22 cellular contexts compared by ENCODE assay signal in genomic region chr1:229374485-229374884, GRCh38. TPM values are rescaled to one million over a fixed set of nuclear protein-coding genes. Genes with fewer than 3 reads are reported as not detected.
A peak's percentile ranks its signal among the peaks of the same experiment; 100 is the strongest.
DNase-seq lines count a peak whose midpoint lies in the region; ATAC-seq and TF ChIP-seq lines count a peak whose summit lies in the region.
"Had no signal": no experiment of that assay in that cellular context is flagged by ENCODE, and none has a peak within 500 bp of the region (broad histone marks: within the 10 kb centered on the region; RNA-seq: fewer than 3 reads in every experiment).

No MANE protein-coding gene starts in this region.

- H3K27ac Mint-ChIP-seq in GM23338 = no peak overlapping the region
- H3K27ac Mint-ChIP-seq in activated CD4-positive, alpha-beta T cell treated with anti-CD3 and anti-CD28 coated beads for 36 hours = no peak overlapping the region
- H3K27ac Mint-ChIP-seq: CD4-positive, alpha-beta T cell; CD8-positive, alpha-beta memory T cell; HFFc6 had no signal

- ATAC-seq in GM23338 (no peak), SK-N-SH treated with all-trans-retinoic acid at 6 μM for 48 hours (no peak), GM19035 (IDR thresholded peaks at IDR 0.05; ENCODE audit: unreplicated experiment) (no peak)
- ATAC-seq in activated CD4-positive, alpha-beta T cell treated with anti-CD3 and anti-CD28 coated beads for 36 hours = no peak
- ATAC-seq: A549, GM12878 had no signal

- no peaks in the 10 kb centered on the region for H3K9me3 Mint-ChIP-seq in GM23338
- no peaks in the 10 kb centered on the region for H3K9me3 Mint-ChIP-seq in activated CD4-positive, alpha-beta T cell treated with anti-CD3 and anti-CD28 coated beads for 36 hours (ENCODE audit: low read depth)
- H3K9me3 Mint-ChIP-seq: CD4-positive, alpha-beta T cell; CD8-positive, alpha-beta memory T cell; HFFc6 had no signal

- DNase-seq in GM23338 (ENCODE audit: low spot score) = no peak
- no peak for DNase-seq in neuronal stem cell (ENCODE audit: low spot score)
- DNase-seq in trophoblast cell = no peak
- no peak for DNase-seq in activated CD4-positive, alpha-beta T cell treated with anti-CD3 and anti-CD28 coated beads for 36 hours
- DNase-seq: 8988T; ACHN; AML-193; BE2C; CD4-positive, alpha-beta T cell; CD8-positive, alpha-beta memory T cell; DMS 273 treated with DMSO at 0.1 percent for 48 hours; DMS79; EL; GDM1; HFFc6 had no signal

- no peak overlapping the region for H3K27ac ChIP-seq in GM23338 (ENCODE audit: low read depth)
- H3K27ac ChIP-seq in neuronal stem cell (replicated peaks; ENCODE audit: low read length) = no peak overlapping the region
- no peak overlapping the region for H3K27ac ChIP-seq in trophoblast cell (ENCODE audit: low read depth, low read length)
- H3K27ac ChIP-seq: A549; BLaER1 treated with 17β-estradiol and CSF1 and Interleukin-3, amounts not matched to agents 10 nM and 100 nM had no signal

- H3K79me1 ChIP-seq in neuronal stem cell (ENCODE audit: low read depth, low read length) (no peaks in the 10 kb centered on the region), trophoblast cell (ENCODE audit: low read length) (no peaks in the 10 kb centered on the region)

- no peaks in the 10 kb centered on the region for H3K36me3 ChIP-seq in GM23338 (ENCODE audit: insufficient read depth)
- peaks cover 0 to 2% of the 10 kb centered on the region in 2 donors for H3K36me3 ChIP-seq in neuronal stem cell (replicated peaks in 1 of 2; ENCODE audit: control insufficient read depth in 2 of 2, insufficient read depth in 2 of 2, low read length in 2 of 2)
- no peaks in the 10 kb centered on the region for H3K36me3 ChIP-seq in trophoblast cell (ENCODE audit: control insufficient read depth in 1 of 2, insufficient read depth in 2 of 2, low read length in 2 of 2)
- H3K36me3 ChIP-seq: BE2C; BLaER1 treated with 17β-estradiol and CSF1 and Interleukin-3, amounts not matched to agents 10 nM and 100 nM; HAP-1 had no signal

- H3K27me3 Mint-ChIP-seq in GM23338 (ENCODE audit: insufficient read depth, low read depth, poor library complexity) = peaks cover 3% of the 10 kb centered on the region
- peaks cover 3% of the 10 kb centered on the region for H3K27me3 Mint-ChIP-seq in activated CD4-positive, alpha-beta T cell treated with anti-CD3 and anti-CD28 coated beads for 36 hours

- H3F3A ChIP-seq in GM23338 (replicated peaks; ENCODE audit: low read depth) = no peaks in the 10 kb centered on the region

- H3K23ac ChIP-seq in neuronal stem cell (ENCODE audit: low read depth, low read length, poor library complexity) (no peak overlapping the region), trophoblast cell (ENCODE audit: low read length) (no peak overlapping the region)

- no peaks in the 10 kb centered on the region for H4K20me1 ChIP-seq in GM23338 (replicated peaks; ENCODE audit: insufficient read depth)
- H4K20me1 ChIP-seq: BLaER1 treated with 17β-estradiol and CSF1 and Interleukin-3, amounts not matched to agents 10 nM and 100 nM had no signal

- no peaks in the 10 kb centered on the region for H3K27me3 ChIP-seq in GM23338 (ENCODE audit: insufficient read depth)
- peaks cover 0 to 23% (median 0%) of the 10 kb centered on the region in 3 experiments for H3K27me3 ChIP-seq in neuronal stem cell (ENCODE audit: control insufficient read depth in 3 of 3, insufficient read depth in 3 of 3, low read depth in 1 of 3, low read length in 3 of 3)
- no peaks in the 10 kb centered on the region for H3K27me3 ChIP-seq in trophoblast cell (ENCODE audit: insufficient read depth, low read length)
- H3K27me3 ChIP-seq: BE2C had no signal

- H3K36me3 Mint-ChIP-seq in GM23338 (ENCODE audit: low read depth) = no peaks in the 10 kb centered on the region
- no peaks in the 10 kb centered on the region for H3K36me3 Mint-ChIP-seq in activated CD4-positive, alpha-beta T cell treated with anti-CD3 and anti-CD28 coated beads for 36 hours (ENCODE audit: low read depth)
- H3K36me3 Mint-ChIP-seq: CD14-positive monocyte; CD8-positive, alpha-beta memory T cell had no signal

- POLR2A ChIA-PET in activated CD4-positive, alpha-beta T cell treated with anti-CD3 and anti-CD28 coated beads for 36 hours (lab: Charles Lee) = no interaction called here

- CTCF ChIA-PET in activated CD4-positive, alpha-beta T cell treated with anti-CD3 and anti-CD28 coated beads for 36 hours (lab: Charles Lee) = interaction anchor here (1.0 kb wide), 1 partner anchor 116 kb away, joined by 5 read pairs; no protein-coding TSS in a partner anchor

- H2BK12ac ChIP-seq in neuronal stem cell (ENCODE audit: low read length) (no peak overlapping the region), trophoblast cell (ENCODE audit: low read length) (no peak overlapping the region)

- intact Hi-C loops in activated CD4-positive, alpha-beta T cell treated with anti-CD3 and anti-CD28 coated beads for 36 hours (cut with DNase I, micrococcal nuclease) = no loop called here

- peaks cover 0 to 5% of the 10 kb centered on the region in 2 donors for H3K9me3 ChIP-seq in neuronal stem cell (replicated peaks in 1 of 2; ENCODE audit: control insufficient read depth in 2 of 2, insufficient read depth in 1 of 2, low read depth in 1 of 2, low read length in 2 of 2)
- no peaks in the 10 kb centered on the region for H3K9me3 ChIP-seq in trophoblast cell (ENCODE audit: insufficient read depth, low read depth, low read length)
- H3K9me3 ChIP-seq: A549; BE2C; BLaER1 treated with 17β-estradiol and CSF1 and Interleukin-3, amounts not matched to agents 10 nM and 100 nM; HAP-1 had no signal

- H3K79me2 ChIP-seq in GM23338 (replicated peaks; ENCODE audit: insufficient read depth) (no peaks in the 10 kb centered on the region), trophoblast cell (ENCODE audit: control insufficient read depth, insufficient read depth, low read length, poor library complexity) (no peaks in the 10 kb centered on the region)

- H3K14ac ChIP-seq in neuronal stem cell (ENCODE audit: low read length) = no peak overlapping the region
- H3K14ac ChIP-seq in trophoblast cell (ENCODE audit: low read length) = no peak overlapping the region

- H2BK5ac ChIP-seq in neuronal stem cell (ENCODE audit: low read length) (no peak overlapping the region), trophoblast cell (ENCODE audit: low read depth, low read length, poor library complexity) (no peak overlapping the region)

- peaks cover 7% of the 10 kb centered on the region for H3K4me1 Mint-ChIP-seq in GM23338
- no peaks in the 10 kb centered on the region for H3K4me1 Mint-ChIP-seq in activated CD4-positive, alpha-beta T cell treated with anti-CD3 and anti-CD28 coated beads for 36 hours

- no peaks in the 10 kb centered on the region for H3K9me2 ChIP-seq in GM23338 (ENCODE audit: insufficient read depth)

- H3K4ac ChIP-seq in neuronal stem cell (ENCODE audit: low read length) = no peak overlapping the region
- H3K4ac ChIP-seq in trophoblast cell (ENCODE audit: low read depth, low read length) = no peak overlapping the region

- H4K12ac ChIP-seq in trophoblast cell (ENCODE audit: low read depth, low read length) = no peak overlapping the region

- H2AFZ ChIP-seq in GM23338 (0 out of 2 replicates have a peak overlapping the region, but pooled peaks have one; percentile 69), neuronal stem cell (ENCODE audit: low read length) (no peak overlapping the region), trophoblast cell (ENCODE audit: insufficient read depth, low read length, poor library complexity) (no peak overlapping the region)

- H3K4me3 ChIP-seq in GM23338 (no peak overlapping the region), neuronal stem cell (ENCODE audit: low read length in 2 of 2) (peak overlapping the region in 1 of 2 donors; percentile 43), trophoblast cell (ENCODE audit: low read depth, low read length) (peak overlapping the region; percentile 30)
- H3K4me3 ChIP-seq: A549; BLaER1 treated with 17β-estradiol and CSF1 and Interleukin-3, amounts not matched to agents 10 nM and 100 nM; GM12878; HAP-1 had no signal

- peak overlapping the region; percentile 50 for H3K9ac ChIP-seq in neuronal stem cell (ENCODE audit: low read depth, low read length, poor library complexity)
- H3K9ac ChIP-seq in trophoblast cell (ENCODE audit: low read length) = no peak overlapping the region
- H3K9ac ChIP-seq: BLaER1 treated with 17β-estradiol and CSF1 and Interleukin-3, amounts not matched to agents 10 nM and 100 nM had no signal

- H4K8ac ChIP-seq in neuronal stem cell (ENCODE audit: low read depth, low read length) = no peak overlapping the region
- H4K8ac ChIP-seq in trophoblast cell (ENCODE audit: low read depth, low read length) = no peak overlapping the region

- no peak overlapping the region for H3K4me3 Mint-ChIP-seq in GM23338
- H3K4me3 Mint-ChIP-seq in activated CD4-positive, alpha-beta T cell treated with anti-CD3 and anti-CD28 coated beads for 36 hours = no peak overlapping the region
- H3K4me3 Mint-ChIP-seq: CD14-positive monocyte; CD4-positive, alpha-beta T cell; CD8-positive, alpha-beta memory T cell; HFFc6 had no signal

- H3K4me1 ChIP-seq in GM23338 (ENCODE audit: insufficient read depth) (peaks cover 6% of the 10 kb centered on the region), neuronal stem cell (ENCODE audit: control insufficient read depth in 2 of 2, insufficient read depth in 1 of 2, low read depth in 1 of 2, low read length in 2 of 2) (peaks cover 0 to under 1% of the 10 kb centered on the region in 2 donors), trophoblast cell (ENCODE audit: control insufficient read depth in 1 of 2, insufficient read depth in 2 of 2, low read length in 2 of 2) (no peaks in the 10 kb centered on the region)
- H3K4me1 ChIP-seq: A549, BE2C had no signal

- no CpG with 5 or more reads among the region's 8 CpGs for WGBS in neuronal stem cell (ENCODE audit: extremely low coverage in 2 of 2, insufficient read length in 2 of 2, insufficient replicate concordance in 1 of 2), 2 donors
- WGBS in trophoblast cell (ENCODE audit: extremely low coverage, insufficient coverage, insufficient read length) = no CpG with 5 or more reads among the region's 8 CpGs

- H3K4me2 ChIP-seq in GM23338 (no peak overlapping the region), neuronal stem cell (ENCODE audit: insufficient read depth, low read length, poor library complexity, severe bottlenecking) (no peak overlapping the region), trophoblast cell (ENCODE audit: low read length) (no peak overlapping the region)
- H3K4me2 ChIP-seq: A549; BLaER1 treated with 17β-estradiol and CSF1 and Interleukin-3, amounts not matched to agents 10 nM and 100 nM had no signal

- H3K18ac ChIP-seq in neuronal stem cell (ENCODE audit: low read length) = peak overlapping the region; percentile 88
- no peak overlapping the region for H3K18ac ChIP-seq in trophoblast cell (ENCODE audit: low read length)

- no peak for TF ChIP-seq CTCF in GM23338 (conservative IDR thresholded peaks at IDR 0.05; ENCODE audit: low read depth in 2 of 2)

- no peak overlapping the region for H2AK5ac ChIP-seq in neuronal stem cell (ENCODE audit: low read depth, low read length)
- no peak overlapping the region for H2AK5ac ChIP-seq in trophoblast cell (ENCODE audit: low read length)

- H2BK120ac ChIP-seq in neuronal stem cell (ENCODE audit: low read depth, low read length) (no peak overlapping the region), trophoblast cell (ENCODE audit: insufficient read depth, low read length, poor library complexity) (no peak overlapping the region)

- H4K91ac ChIP-seq in neuronal stem cell (ENCODE audit: low read depth, low read length, poor library complexity) (no peak overlapping the region), trophoblast cell (ENCODE audit: low read depth, low read length) (no peak overlapping the region)

- no peak overlapping the region for H2BK15ac ChIP-seq in neuronal stem cell (ENCODE audit: low read length)

RNA-seq across cellular contexts. Expression of gene CCSAP, which starts 31.6 kb away (rescaled TPM):
- total RNA-seq in GM23338 (2014; rRNA removed; shearing (Covaris generic)) = 13.3 and 13.4 TPM in 2 replicates
- 3.9 and 4.2 TPM in 2 replicates for polyA plus RNA-seq in GM23338 (2016; fragmentation: Nextera tagmentation; extraction: Ambion mirVana)
- polyA plus RNA-seq in neuronal stem cell (2013, experiment 1 of 2) = 9.2 TPM
- polyA plus RNA-seq in neuronal stem cell (2013, experiment 2 of 2) = 9.5 TPM
- polyA plus RNA-seq in trophoblast cell (2013) = 42.2 and 43.3 TPM in 2 replicates
- 1 to 10 TPM; 7.9 to 8.4 TPM for total RNA-seq in activated CD4-positive, alpha-beta T cell treated with anti-CD3 and anti-CD28 coated beads for 36 hours

RNA-seq across cellular contexts. Expression of gene ACTA1, which starts 59.4 kb away (rescaled TPM):
- 7.1 and 8.8 TPM in 2 replicates for total RNA-seq in GM23338 (2014; rRNA removed; shearing (Covaris generic))
- 13.0 and 16.3 TPM in 2 replicates for polyA plus RNA-seq in GM23338 (2016; fragmentation: Nextera tagmentation; extraction: Ambion mirVana)
- polyA plus RNA-seq in neuronal stem cell (2013, experiment 1 of 2) = 7.1 TPM
- 6.8 TPM for polyA plus RNA-seq in neuronal stem cell (2013, experiment 2 of 2)
- polyA plus RNA-seq in trophoblast cell (2013) = 51.4 and 63.6 TPM in 2 replicates
- total RNA-seq in activated CD4-positive, alpha-beta T cell treated with anti-CD3 and anti-CD28 coated beads for 36 hours = not detected
- total RNA-seq: CD4-positive, alpha-beta T cell; CD8-positive, alpha-beta memory T cell; GM12878; HFFc6 had no signal
- polyA plus RNA-seq: CD14-positive monocyte; CD8-positive, alpha-beta memory T cell had no signal
